ENCODE assay signal across 1 cellular context in genomic region chr21:38322551-38322950, GRCh38.
TF ChIP-seq lines count a peak whose summit lies in the region.

No MANE protein-coding gene starts in this region.

TF ChIP-seq in GM23338, 12 proteins besides CTCF, POLR2A, EP300 and RAD21 (continued from another document):
- TF ChIP-seq, protein P1, sequence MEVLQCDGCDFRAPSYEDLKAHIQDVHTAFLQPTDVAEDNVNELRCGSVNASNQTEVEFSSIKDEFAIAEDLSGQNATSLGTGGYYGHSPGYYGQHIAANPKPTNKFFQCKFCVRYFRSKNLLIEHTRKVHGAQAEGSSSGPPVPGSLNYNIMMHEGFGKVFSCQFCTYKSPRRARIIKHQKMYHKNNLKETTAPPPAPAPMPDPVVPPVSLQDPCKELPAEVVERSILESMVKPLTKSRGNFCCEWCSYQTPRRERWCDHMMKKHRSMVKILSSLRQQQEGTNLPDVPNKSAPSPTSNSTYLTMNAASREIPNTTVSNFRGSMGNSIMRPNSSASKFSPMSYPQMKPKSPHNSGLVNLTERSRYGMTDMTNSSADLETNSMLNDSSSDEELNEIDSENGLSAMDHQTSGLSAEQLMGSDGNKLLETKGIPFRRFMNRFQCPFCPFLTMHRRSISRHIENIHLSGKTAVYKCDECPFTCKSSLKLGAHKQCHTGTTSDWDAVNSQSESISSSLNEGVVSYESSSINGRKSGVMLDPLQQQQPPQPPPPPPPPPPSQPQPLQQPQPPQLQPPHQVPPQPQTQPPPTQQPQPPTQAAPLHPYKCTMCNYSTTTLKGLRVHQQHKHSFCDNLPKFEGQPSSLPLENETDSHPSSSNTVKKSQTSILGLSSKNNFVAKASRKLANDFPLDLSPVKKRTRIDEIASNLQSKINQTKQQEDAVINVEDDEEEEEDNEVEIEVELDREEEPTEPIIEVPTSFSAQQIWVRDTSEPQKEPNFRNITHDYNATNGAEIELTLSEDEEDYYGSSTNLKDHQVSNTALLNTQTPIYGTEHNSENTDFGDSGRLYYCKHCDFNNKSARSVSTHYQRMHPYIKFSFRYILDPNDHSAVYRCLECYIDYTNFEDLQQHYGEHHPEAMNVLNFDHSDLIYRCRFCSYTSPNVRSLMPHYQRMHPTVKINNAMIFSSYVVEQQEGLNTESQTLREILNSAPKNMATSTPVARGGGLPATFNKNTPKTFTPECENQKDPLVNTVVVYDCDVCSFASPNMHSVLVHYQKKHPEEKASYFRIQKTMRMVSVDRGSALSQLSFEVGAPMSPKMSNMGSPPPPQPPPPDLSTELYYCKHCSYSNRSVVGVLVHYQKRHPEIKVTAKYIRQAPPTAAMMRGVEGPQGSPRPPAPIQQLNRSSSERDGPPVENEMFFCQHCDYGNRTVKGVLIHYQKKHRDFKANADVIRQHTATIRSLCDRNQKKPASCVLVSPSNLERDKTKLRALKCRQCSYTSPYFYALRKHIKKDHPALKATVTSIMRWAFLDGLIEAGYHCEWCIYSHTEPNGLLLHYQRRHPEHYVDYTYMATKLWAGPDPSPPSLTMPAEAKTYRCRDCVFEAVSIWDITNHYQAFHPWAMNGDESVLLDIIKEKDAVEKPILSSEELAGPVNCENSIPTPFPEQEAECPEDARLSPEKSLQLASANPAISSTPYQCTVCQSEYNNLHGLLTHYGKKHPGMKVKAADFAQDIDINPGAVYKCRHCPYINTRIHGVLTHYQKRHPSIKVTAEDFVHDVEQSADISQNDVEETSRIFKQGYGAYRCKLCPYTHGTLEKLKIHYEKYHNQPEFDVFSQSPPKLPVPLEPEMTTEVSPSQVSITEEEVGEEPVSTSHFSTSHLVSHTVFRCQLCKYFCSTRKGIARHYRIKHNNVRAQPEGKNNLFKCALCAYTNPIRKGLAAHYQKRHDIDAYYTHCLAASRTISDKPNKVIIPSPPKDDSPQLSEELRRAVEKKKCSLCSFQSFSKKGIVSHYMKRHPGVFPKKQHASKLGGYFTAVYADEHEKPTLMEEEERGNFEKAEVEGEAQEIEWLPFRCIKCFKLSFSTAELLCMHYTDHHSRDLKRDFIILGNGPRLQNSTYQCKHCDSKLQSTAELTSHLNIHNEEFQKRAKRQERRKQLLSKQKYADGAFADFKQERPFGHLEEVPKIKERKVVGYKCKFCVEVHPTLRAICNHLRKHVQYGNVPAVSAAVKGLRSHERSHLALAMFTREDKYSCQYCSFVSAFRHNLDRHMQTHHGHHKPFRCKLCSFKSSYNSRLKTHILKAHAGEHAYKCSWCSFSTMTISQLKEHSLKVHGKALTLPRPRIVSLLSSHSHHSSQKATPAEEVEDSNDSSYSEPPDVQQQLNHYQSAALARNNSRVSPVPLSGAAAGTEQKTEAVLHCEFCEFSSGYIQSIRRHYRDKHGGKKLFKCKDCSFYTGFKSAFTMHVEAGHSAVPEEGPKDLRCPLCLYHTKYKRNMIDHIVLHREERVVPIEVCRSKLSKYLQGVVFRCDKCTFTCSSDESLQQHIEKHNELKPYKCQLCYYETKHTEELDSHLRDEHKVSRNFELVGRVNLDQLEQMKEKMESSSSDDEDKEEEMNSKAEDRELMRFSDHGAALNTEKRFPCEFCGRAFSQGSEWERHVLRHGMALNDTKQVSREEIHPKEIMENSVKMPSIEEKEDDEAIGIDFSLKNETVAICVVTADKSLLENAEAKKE (CRISPR knock-in tag; IDR thresholded peaks at IDR 0.05) = no peak
- no peak for TF ChIP-seq CREB1 (CRISPR knock-in tag; IDR thresholded peaks at IDR 0.05; ENCODE audit: low read depth)
- TF ChIP-seq POLR2AphosphoS5 (IDR thresholded peaks at IDR 0.05; ENCODE audit: low read depth) = no peak
- no peak for TF ChIP-seq REST (IDR thresholded peaks at IDR 0.05; ENCODE audit: unreplicated experiment)
